5 cellular contexts compared by ENCODE assay signal in the genomic region with DNA sequence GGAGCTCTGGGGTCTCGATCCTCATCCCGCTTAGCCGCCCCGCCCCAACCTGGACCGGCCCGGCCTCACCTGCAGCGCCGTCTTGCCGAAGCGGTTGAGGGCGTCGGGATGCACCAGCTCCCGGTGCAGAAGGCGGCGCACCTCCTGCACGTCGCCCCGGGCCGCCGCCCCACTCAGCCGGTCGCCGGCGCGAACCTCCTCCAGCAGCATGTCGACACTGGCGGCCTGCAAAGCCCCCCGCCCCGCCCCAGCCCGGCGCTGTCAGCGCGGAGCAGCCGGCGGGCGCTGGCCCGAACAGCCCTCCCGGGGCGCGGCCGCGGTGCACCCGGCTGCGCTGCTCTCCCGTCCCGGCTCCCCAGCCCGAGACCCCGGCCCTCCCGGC. TPM values are rescaled to one million over a fixed set of nuclear protein-coding genes. Genes with fewer than 3 reads are reported as not detected.
DNase-seq lines count a peak whose midpoint lies in the region; ATAC-seq and TF ChIP-seq lines count a peak whose summit lies in the region.

No MANE protein-coding gene starts in this region.

- ATAC-seq in GM21619 (IDR thresholded peaks at IDR 0.05; ENCODE audit: unreplicated experiment) = peak; percentile 7

- 0% methylated on average over 49 of the region's 49 CpGs for WGBS in ectodermal cell, 2 experiments

- no peaks in the 10 kb centered on the region for H3K9me3 ChIP-seq in ectodermal cell (ENCODE audit: control insufficient read depth, low read length)

- H3K4me1 ChIP-seq in ectodermal cell (ENCODE audit: control insufficient read depth, insufficient read depth, low read length) = peaks cover 4% of the 10 kb centered on the region

- H3K36me3 ChIP-seq in ectodermal cell (ENCODE audit: control insufficient read depth, insufficient read depth, low read length) = no peaks in the 10 kb centered on the region

- H3K4me3 ChIP-seq in ectodermal cell (ENCODE audit: insufficient read depth, low read depth, low read length) = peak overlapping the region; percentile 52
- peak overlapping the region; percentile 62 for H3K4me3 ChIP-seq in retinal pigment epithelial cell (ENCODE audit: low read length)

- TF ChIP-seq CTCF in retinal pigment epithelial cell (conservative IDR thresholded peaks at IDR 0.05; ENCODE audit: low read depth, low read length) = no peak

- H3K27ac ChIP-seq in ectodermal cell (ENCODE audit: insufficient read depth, low read depth, low read length, poor library complexity, severe bottlenecking) = no peak overlapping the region

- peaks cover 22% of the 10 kb centered on the region for H3K27me3 ChIP-seq in ectodermal cell (ENCODE audit: control insufficient read depth, insufficient read depth, low read length, poor library complexity, severe bottlenecking)

- DNase-seq in NCI-H128 (lab: John Stamatoyannopoulos, UW; ENCODE audit: unreplicated experiment) (peak; percentile 31), retinal pigment epithelial cell (ENCODE audit: low read depth) (no peak), mesenteric fat pad (ENCODE audit: low spot score) (no peak)

RNA-seq across cellular contexts. Expression of a gene that starts 0.3 kb away (rescaled TPM):
- polyA plus RNA-seq in ectodermal cell (2013, experiment 1 of 4) = 3.8 TPM
- 2.3 TPM for polyA plus RNA-seq in ectodermal cell (2013, experiment 2 of 4)
- polyA plus RNA-seq in ectodermal cell (2013, experiment 3 of 4) = 3.6 TPM
- 5.0 TPM for polyA plus RNA-seq in ectodermal cell (2013, experiment 4 of 4)
- 11.4 TPM for total RNA-seq in mesenteric fat pad

RNA-seq across cellular contexts. Expression of a gene that starts 2.6 kb away (rescaled TPM):
- polyA plus RNA-seq in ectodermal cell (2013, experiment 1 of 4) = 44.1 TPM
- polyA plus RNA-seq in ectodermal cell (2013, experiment 2 of 4) = 39.5 TPM
- polyA plus RNA-seq in ectodermal cell (2013, experiment 3 of 4) = 36.2 TPM
- 33.4 TPM for polyA plus RNA-seq in ectodermal cell (2013, experiment 4 of 4)
- total RNA-seq in mesenteric fat pad = 21.7 TPM

RNA-seq across cellular contexts. Expression of a gene that starts 18.7 kb away (rescaled TPM):
- 2.0 TPM for polyA plus RNA-seq in ectodermal cell (2013, experiment 1 of 4)
- 2.9 TPM for polyA plus RNA-seq in ectodermal cell (2013, experiment 2 of 4)
- 3.9 TPM for polyA plus RNA-seq in ectodermal cell (2013, experiment 3 of 4)
- 2.3 TPM for polyA plus RNA-seq in ectodermal cell (2013, experiment 4 of 4)
- total RNA-seq in mesenteric fat pad = 3.2 TPM

RNA-seq across cellular contexts. Expression of a gene that starts 24.7 kb away (rescaled TPM):
- 30.4 TPM for polyA plus RNA-seq in ectodermal cell (2013, experiment 1 of 4)
- polyA plus RNA-seq in ectodermal cell (2013, experiment 2 of 4) = 30.2 TPM
- 21.1 TPM for polyA plus RNA-seq in ectodermal cell (2013, experiment 3 of 4)
- polyA plus RNA-seq in ectodermal cell (2013, experiment 4 of 4) = 23.8 TPM
- 19.0 TPM for total RNA-seq in mesenteric fat pad

RNA-seq across cellular contexts. Expression of a gene that starts 51.2 kb away (rescaled TPM):
- 1.1 TPM for polyA plus RNA-seq in ectodermal cell (2013, experiment 1 of 4)
- polyA plus RNA-seq in ectodermal cell (2013, experiment 2 of 4) = 1.5 TPM
- polyA plus RNA-seq in ectodermal cell (2013, experiment 3 of 4) = 0.96 TPM
- 1.2 TPM for polyA plus RNA-seq in ectodermal cell (2013, experiment 4 of 4)
- 0.13 TPM for total RNA-seq in mesenteric fat pad
